Comparison of ENCODE assay signal across 11 cellular contexts in genomic region chr5:134227786-134228185, GRCh38. TPM values are rescaled to one million over a fixed set of nuclear protein-coding genes. Genes with fewer than 3 reads are reported as not detected.
DNase-seq lines count a peak whose midpoint lies in the region; ATAC-seq, FAIRE-seq and TF ChIP-seq lines count a peak whose summit lies in the region.
"Had no signal": no experiment of that assay in that cellular context is flagged by ENCODE, and none has a peak within 500 bp of the region (broad histone marks: within the 10 kb centered on the region; RNA-seq: fewer than 3 reads in every experiment).

No MANE protein-coding gene starts in this region.

- H2AFZ ChIP-seq in GM12878 (ENCODE audit: control insufficient read depth, low read depth, low read length) (no peak overlapping the region), neural cell (ENCODE audit: low read depth, low read length) (no peak overlapping the region)

- SMC1A ChIA-PET in GM12878 (lab: Charles Lee; ENCODE audit: uncharacterized antibody, unreplicated experiment), result interaction anchor here (0.5 to 1.7 kb wide), 5 partner anchors 8 to 159 kb away, joined by 3 to 5 read pairs (median 3); no protein-coding TSS in a partner anchor

- intact Hi-C loops in activated CD4-positive, alpha-beta T cell treated with anti-CD3 and anti-CD28 coated beads for 36 hours (cut with DNase I, micrococcal nuclease), result loop anchor here (5.0 to 10.0 kb wide), 6 partner anchors 115 to 1265 kb away; partner anchors contain the start of genes AFF4 (in 1 of the 2), C5orf24 (in 1 of the 2), JADE2 (in 1 of the 2) and TCF7 (in 1 of the 2)
- intact Hi-C loops in GM12878 (cut with micrococcal nuclease; ENCODE audit: unreplicated experiment), result loop anchor here (10.0 kb wide), 1 partner anchor 507 kb away; the partner anchor contains the start of gene CAMLG

- peak overlapping the region; percentile 98 for H3K27ac Mint-ChIP-seq in activated CD4-positive, alpha-beta T cell treated with anti-CD3 and anti-CD28 coated beads for 36 hours
- no peak overlapping the region for H3K27ac Mint-ChIP-seq in HFFc6

- 96% methylated on average over 2 of the region's 3 CpGs for WGBS in GM12878 (ENCODE audit: insufficient coverage, insufficient replicate concordance, low lambda C conversion rate, missing lambda C conversion rate)

- no peak for FAIRE-seq in GM12878 (lab: Jason Lieb, UNC)

- peaks cover 45% of the 10 kb centered on the region for H3K79me2 ChIP-seq in GM12878 (ENCODE audit: control insufficient read depth, insufficient read depth, low read length)
- peaks cover 44% of the 10 kb centered on the region for H3K79me2 ChIP-seq in neural cell (replicated peaks; ENCODE audit: insufficient read depth, low read length)

- peaks cover 11% of the 10 kb centered on the region for H3K4me1 ChIP-seq in GM12878 (ENCODE audit: control insufficient read depth, insufficient read depth, low read length)

- H3K9me2 ChIP-seq in neural cell (ENCODE audit: insufficient read depth, low read length), result no peaks in the 10 kb centered on the region

- H4K20me1 ChIP-seq in GM12878 (ENCODE audit: control insufficient read depth, insufficient read depth) (no peaks in the 10 kb centered on the region), neural cell (ENCODE audit: insufficient read depth) (peaks cover 5% of the 10 kb centered on the region)

- POLR2A ChIA-PET in activated CD4-positive, alpha-beta T cell treated with anti-CD3 and anti-CD28 coated beads for 36 hours (lab: Charles Lee), result interaction anchor here (0.9 kb wide), 1 partner anchor 40 kb away, joined by 4 read pairs; no protein-coding TSS in a partner anchor
- POLR2A ChIA-PET in GM12878 (lab: Charles Lee), result interaction anchor here (1.3 to 3.6 kb wide), 2 partner anchors 13 to 14 kb away, joined by 5 to 35 read pairs; no protein-coding TSS in a partner anchor

- H3K9ac ChIP-seq in GM12878 (ENCODE audit: control insufficient read depth, insufficient read depth, low read length), result no peak overlapping the region
- no peak overlapping the region for H3K9ac ChIP-seq in neural cell (ENCODE audit: low read length)

- H3K4me3 Mint-ChIP-seq in activated CD4-positive, alpha-beta T cell treated with anti-CD3 and anti-CD28 coated beads for 36 hours, result peak overlapping the region; percentile 97
- peak overlapping the region; percentile 88 for H3K4me3 Mint-ChIP-seq in HFFc6

- RAD21 ChIA-PET in GM12878 (lab: Charles Lee; ENCODE audit: unreplicated experiment), result interaction anchor here (1.5 kb wide), 1 partner anchor 359 kb away, joined by 4 read pairs; no protein-coding TSS in a partner anchor

- DNase-seq in activated CD4-positive, alpha-beta T cell treated with anti-CD3 and anti-CD28 coated beads for 36 hours, result no peak
- DNase-seq in activated CD4-positive, alpha-beta T cell treated with anti-CD3 and anti-CD28 coated beads, Interleukin-2, amount 50 U/mL, for 1 hour, result no peak
- DNase-seq in HFFc6 (no peak), GM12878 (ENCODE audit: low read depth, low spot score) (no peak), omental fat pad (ENCODE audit: low spot score) (no peak), NAMALWA (ENCODE audit: low spot score) (no peak)
- DNase-seq: activated effector memory CD4-positive, alpha-beta T cell treated with Interleukin-2 at 50 U/mL for 16 hours; DMS 273 treated with DMSO at 0.1 percent for 48 hours; tibial artery had no signal

- CTCF ChIA-PET in activated CD4-positive, alpha-beta T cell treated with anti-CD3 and anti-CD28 coated beads for 36 hours (lab: Charles Lee), result interaction anchor here (0.8 to 1.3 kb wide), 3 partner anchors 9 to 509 kb away, joined by 3 to 6 read pairs (median 4); no protein-coding TSS in a partner anchor
- CTCF ChIA-PET in GM12878 (lab: Yijun Ruan, JAX), result interaction anchor here (1.3 to 1.9 kb wide), 4 partner anchors 13 to 188 kb away, joined by 4 to 6 read pairs (median 5); no protein-coding TSS in a partner anchor

- no peaks in the 10 kb centered on the region for H3K27me3 Mint-ChIP-seq in activated CD4-positive, alpha-beta T cell treated with anti-CD3 and anti-CD28 coated beads for 36 hours
- H3K27me3 Mint-ChIP-seq in HFFc6 (ENCODE audit: insufficient read depth), result peaks cover 7% of the 10 kb centered on the region

- TF ChIP-seq RAD21 in GM12878 (IDR thresholded peaks at IDR 0.05; ENCODE audit: insufficient read depth, low read depth, low read length) (no peak), neural cell (conservative IDR thresholded peaks at IDR 0.05) (no peak)

- H3K36me3 Mint-ChIP-seq in activated CD4-positive, alpha-beta T cell treated with anti-CD3 and anti-CD28 coated beads for 36 hours (ENCODE audit: low read depth), result peaks cover 23% of the 10 kb centered on the region
- H3K36me3 Mint-ChIP-seq in HFFc6 (ENCODE audit: low read depth), result peaks cover 19% of the 10 kb centered on the region

- H3K27me3 ChIP-seq in GM12878 (replicated peaks in 1 of 2; ENCODE audit: control insufficient read depth in 2 of 2, insufficient read depth in 2 of 2, low read length in 1 of 2) (no peaks in the 10 kb centered on the region), neural cell (ENCODE audit: insufficient read depth, low read depth, low read length) (no peaks in the 10 kb centered on the region)
- H3K27me3 ChIP-seq: tibial artery had no signal

- H3K9me3 ChIP-seq in GM12878 (replicated peaks; ENCODE audit: control insufficient read depth, insufficient read depth, low read length), result no peaks in the 10 kb centered on the region
- no peaks in the 10 kb centered on the region for H3K9me3 ChIP-seq in neural cell (ENCODE audit: low read length)
- H3K9me3 ChIP-seq: tibial artery had no signal

- TF ChIP-seq CTCF in HFFc6 (IDR thresholded peaks at IDR 0.05) (no peak), GM12878 (IDR thresholded peaks at IDR 0.05 in 2 of 3, conservative IDR thresholded peaks at IDR 0.05 in 1 of 3; ENCODE audit: control insufficient read depth in 2 of 3, extremely low read depth in 1 of 3, insufficient read depth in 1 of 3, low read depth in 3 of 3, low read length in 3 of 3) (no peak), neural cell (IDR thresholded peaks at IDR 0.05; ENCODE audit: poor library complexity, severe bottlenecking) (no peak), omental fat pad (IDR thresholded peaks at IDR 0.05) (no peak)

- TF ChIP-seq POLR2A in GM12878 (IDR thresholded peaks at IDR 0.05; ENCODE audit: low read depth, low read length), result no peak

- BruUV-seq in GM12878 (replicated peaks; lab: Mats Ljungman, UMichigan), result no TSS peak

- H3K36me3 ChIP-seq in GM12878 (ENCODE audit: control insufficient read depth in 2 of 2, insufficient read depth in 2 of 2, low read length in 1 of 2) (no peaks in the 10 kb centered on the region), neural cell (ENCODE audit: insufficient read depth, low read length) (no peaks in the 10 kb centered on the region)
- H3K36me3 ChIP-seq: tibial artery had no signal

- ATAC-seq in activated CD4-positive, alpha-beta T cell treated with anti-CD3 and anti-CD28 coated beads for 36 hours, result no peak
- no peak for ATAC-seq in GM12878
- no peak for ATAC-seq in omental fat pad (ENCODE audit: low FRiP score)
- ATAC-seq in HG03354 (IDR thresholded peaks at IDR 0.05; ENCODE audit: poor library complexity, severe bottlenecking, unreplicated experiment), result no peak

- peaks cover 29% of the 10 kb centered on the region for H3K4me1 Mint-ChIP-seq in activated CD4-positive, alpha-beta T cell treated with anti-CD3 and anti-CD28 coated beads for 36 hours
- peaks cover 35% of the 10 kb centered on the region for H3K4me1 Mint-ChIP-seq in HFFc6 (ENCODE audit: low read depth)

- in situ Hi-C loops in GM12878 (cut with MboI), result no loop called here

- TF ChIP-seq EP300 in GM12878 (IDR thresholded peaks at IDR 0.05; ENCODE audit: borderline replicate concordance in 1 of 2, control insufficient read depth in 1 of 2, low read depth in 2 of 2, low read length in 2 of 2) (no peak), neural cell (conservative IDR thresholded peaks at IDR 0.05; ENCODE audit: poor library complexity, severe bottlenecking) (no peak)

- H3F3A ChIP-seq in neural cell (ENCODE audit: insufficient read depth, low read length, poor library complexity, severe bottlenecking), result peaks cover 3% of the 10 kb centered on the region

- H3K27ac ChIP-seq in GM12878 (ENCODE audit: control insufficient read depth, insufficient read depth) (no peak overlapping the region), neural cell (ENCODE audit: low read length) (peak overlapping the region; percentile 100)

- no peaks in the 10 kb centered on the region for H3K9me3 Mint-ChIP-seq in activated CD4-positive, alpha-beta T cell treated with anti-CD3 and anti-CD28 coated beads for 36 hours (ENCODE audit: low read depth)
- H3K9me3 Mint-ChIP-seq in HFFc6, result no peaks in the 10 kb centered on the region

- H3K4me3 ChIP-seq in GM12878 (no peak overlapping the region), neural cell (ENCODE audit: low read length) (peak overlapping the region; percentile 96)

- H3K4me2 ChIP-seq in GM12878 (ENCODE audit: control insufficient read depth, insufficient read depth), result 0 out of 2 replicates have a peak overlapping the region, but pooled peaks have one; percentile 97
- H3K4me2 ChIP-seq in neural cell (ENCODE audit: low read length), result no peak overlapping the region

RNA-seq across cellular contexts. Expression of gene PPP2CA, which starts 1.9 kb away (rescaled TPM):
- total RNA-seq in activated CD4-positive, alpha-beta T cell treated with anti-CD3 and anti-CD28 coated beads for 36 hours, result 100 to 1,000 TPM; 148 to 154 TPM
- 100 to 1,000 TPM; 153 to 172 (median 156) TPM for total RNA-seq in HFFc6 (2021; fragmentation: NEBNext Ultra II Directional; extraction: Animal tissue kit (Norgen Biotek cat#: 25700))
- total RNA-seq in GM12878 (2013; cell fraction: nucleolus; rRNA removed), result 47.7 and 59.6 TPM in 2 replicates
- total RNA-seq in GM12878 (2014; rRNA removed), result 88.9 and 112 TPM in 2 replicates
- total RNA-seq in GM12878 (2014; rRNA removed; fragmentation: Illumina TruSeq; extraction: Trizol), result 62.7 and 64.6 TPM in 2 replicates
- 155 and 165 TPM in 2 replicates for total RNA-seq in GM12878 (2021)
- polyA plus RNA-seq in GM12878 (2011; ENCODE audit: low read depth), result 32.4 TPM
- 225 and 324 TPM in 2 replicates for polyA plus RNA-seq in GM12878 (2011; rRNA removed)
- 82.5 and 86.9 TPM in 2 replicates for polyA plus RNA-seq in GM12878 (2011; cell fraction: cytosol; rRNA removed)
- 46.6 and 57.0 TPM in 2 replicates for polyA plus RNA-seq in GM12878 (2011; cell fraction: nucleus; rRNA removed)
- polyA plus RNA-seq in GM12878 (2012), result 76.3 and 94.2 TPM in 2 replicates
- 83.8 and 85.3 TPM in 2 replicates for polyA plus RNA-seq in GM12878 (2014; fragmentation: Illumina TruSeq; extraction: Trizol)
- 10 to 100 TPM; 18.6 to 30.9 TPM for polyA plus RNA-seq in GM12878 (2014; fragmentation: Nextera tagmentation; extraction: Ambion mirVana)
- 159 and 170 TPM in 2 replicates for polyA plus RNA-seq in GM12878 (2014; rRNA removed)
- polyA plus RNA-seq in GM12878 (2016; fragmentation: Nextera tagmentation; extraction: Ambion mirVana), result 100 to 1,000 TPM; 339 to 385 TPM
- polyA minus RNA-seq in GM12878 (2011; rRNA and poly(A)+ RNA removed), result 45.1 and 148 TPM in 2 replicates
- polyA minus RNA-seq in GM12878 (2011; cell fraction: cytosol; rRNA and poly(A)+ RNA removed), result 69.5 and 87.0 TPM in 2 replicates
- 10.0 and 23.6 TPM in 2 replicates for polyA minus RNA-seq in GM12878 (2011; cell fraction: nucleus; rRNA and poly(A)+ RNA removed)
- 232 and 251 TPM in 2 replicates for polyA plus RNA-seq in neural cell
- polyA minus RNA-seq in neural cell, result 201 and 258 TPM in 2 replicates
- total RNA-seq in omental fat pad, result 100 to 1,000 TPM; 101 to 244 (median 132) TPM

RNA-seq across cellular contexts. Expression of gene SKP1, which starts 51.0 kb away (rescaled TPM):
- 100 to 1,000 TPM; 218 to 265 TPM for total RNA-seq in activated CD4-positive, alpha-beta T cell treated with anti-CD3 and anti-CD28 coated beads for 36 hours
- total RNA-seq in HFFc6 (2021; fragmentation: NEBNext Ultra II Directional; extraction: Animal tissue kit (Norgen Biotek cat#: 25700)), result 100 to 1,000 TPM; 419 to 474 (median 442) TPM
- total RNA-seq in GM12878 (2013; cell fraction: nucleolus; rRNA removed), result 141 and 142 TPM in 2 replicates
- total RNA-seq in GM12878 (2014; rRNA removed) (100 and 114 TPM in 2 replicates), GM12878 (2014; rRNA removed; fragmentation: Illumina TruSeq; extraction: Trizol) (404 and 421 TPM in 2 replicates), GM12878 (2021) (202 and 204 TPM in 2 replicates), omental fat pad (100 to 1,000 TPM; 121 to 219 (median 211) TPM)
- polyA plus RNA-seq in GM12878 (2011; ENCODE audit: low read depth), result 197 TPM
- polyA plus RNA-seq in GM12878 (2011; rRNA removed) (351 and 383 TPM in 2 replicates), GM12878 (2014; fragmentation: Illumina TruSeq; extraction: Trizol) (617 and 795 TPM in 2 replicates), GM12878 (2014; fragmentation: Nextera tagmentation; extraction: Ambion mirVana) (1,000 to 10,000 TPM; 1,587 to 1,686 TPM), GM12878 (2014; rRNA removed) (305 and 398 TPM in 2 replicates), GM12878 (2016; fragmentation: Nextera tagmentation; extraction: Ambion mirVana) (100 to 1,000 TPM; 868 to 919 TPM), neural cell (1,249 and 1,492 TPM in 2 replicates)
- 151 TPM in 2 replicates for polyA plus RNA-seq in GM12878 (2011; cell fraction: cytosol; rRNA removed)
- 163 and 175 TPM in 2 replicates for polyA plus RNA-seq in GM12878 (2011; cell fraction: nucleus; rRNA removed)
- 274 and 324 TPM in 2 replicates for polyA plus RNA-seq in GM12878 (2012)
- 121 and 212 TPM in 2 replicates for polyA minus RNA-seq in GM12878 (2011; rRNA and poly(A)+ RNA removed)
- 60.8 and 63.6 TPM in 2 replicates for polyA minus RNA-seq in GM12878 (2011; cell fraction: cytosol; rRNA and poly(A)+ RNA removed)
- polyA minus RNA-seq in GM12878 (2011; cell fraction: nucleus; rRNA and poly(A)+ RNA removed), result 32.6 and 47.6 TPM in 2 replicates
- polyA minus RNA-seq in neural cell, result 219 and 318 TPM in 2 replicates
